18 cellular contexts compared by ENCODE assay signal in the genomic region with DNA sequence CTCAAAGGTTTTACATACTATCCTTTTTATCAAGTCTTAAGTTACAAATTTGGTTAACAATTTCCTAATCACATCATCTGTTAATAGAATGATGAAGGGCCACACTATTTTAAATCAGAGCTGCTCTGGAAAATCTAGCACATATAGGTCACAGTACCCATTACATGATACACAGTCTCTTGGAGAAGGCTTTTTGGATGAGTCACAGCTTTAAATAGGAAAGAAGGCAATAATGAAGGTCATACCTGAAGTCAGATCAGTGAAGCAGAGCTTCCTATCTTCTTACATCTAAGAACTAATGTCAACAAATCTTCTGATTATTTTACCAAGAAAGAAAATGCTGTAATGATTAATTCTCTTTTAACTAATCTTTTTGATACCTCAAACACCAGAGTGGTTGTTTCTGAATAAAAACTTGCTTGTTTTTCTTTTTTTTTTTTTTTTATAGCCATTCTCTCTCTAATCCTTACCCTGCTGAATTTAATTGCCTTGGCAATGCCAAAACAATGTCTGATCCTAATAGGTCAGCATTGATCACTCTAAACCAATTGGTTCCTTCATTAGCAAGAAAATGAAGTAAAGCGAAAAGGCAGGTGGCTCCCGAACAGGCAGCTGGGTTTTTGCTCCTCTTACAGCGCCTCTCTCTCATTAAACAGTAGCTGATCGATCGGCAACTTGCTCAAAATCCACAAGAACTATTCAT.
DNase-seq lines count a peak whose midpoint lies in the region; ATAC-seq, FAIRE-seq and TF ChIP-seq lines count a peak whose summit lies in the region.
"Had no signal": no experiment of that assay in that cellular context is flagged by ENCODE, and none has a peak within 500 bp of the region (broad histone marks: within the 10 kb centered on the region; RNA-seq: fewer than 3 reads in every experiment).

No MANE protein-coding gene starts in this region.

- peaks cover 8% of the 10 kb centered on the region for H3K4me1 Mint-ChIP-seq in activated T-cell treated with anti-CD3 and anti-CD28 coated beads, Interleukin-2, amount 50 U/mL, for 72 hours (ENCODE audit: low read depth)

- H3K4me3 ChIP-seq in Panc1 (ENCODE audit: low read depth in 2 of 2, low read length in 2 of 2) (no peak overlapping the region), endothelial cell of umbilical vein (replicated peaks in 1 of 3; ENCODE audit: insufficient read depth in 1 of 3, low read depth in 1 of 3, low read length in 3 of 3) (no peak overlapping the region)
- H3K4me3 ChIP-seq: right lobe of liver, upper lobe of right lung had no signal

- CTCF ChIA-PET in Panc1 (lab: Charles Lee), result interaction anchor here (0.7 kb wide), 1 partner anchor 135 kb away, joined by 4 read pairs; no protein-coding TSS in a partner anchor
- CTCF ChIA-PET in endothelial cell of umbilical vein (lab: Charles Lee), result interaction anchor here (0.7 to 1.6 kb wide), 4 partner anchors 13 to 103 kb away, joined by 3 to 5 read pairs (median 4); no protein-coding TSS in a partner anchor

- POLR2A ChIA-PET in Panc1 (lab: Charles Lee) (no interaction called here), endothelial cell of umbilical vein (lab: Charles Lee) (no interaction called here)

- TF ChIP-seq CTCF in Panc1 (IDR thresholded peaks at IDR 0.05), result no peak
- no peak for TF ChIP-seq CTCF in endothelial cell of umbilical vein (IDR thresholded peaks at IDR 0.05; ENCODE audit: extremely low read depth in 1 of 2, insufficient read depth in 1 of 2, low read depth in 1 of 2, low read length in 2 of 2)

- no peak overlapping the region for H3K4me3 Mint-ChIP-seq in activated T-cell treated with anti-CD3 and anti-CD28 coated beads, Interleukin-2, amount 50 U/mL, for 72 hours
- H3K4me3 Mint-ChIP-seq: T-helper 1 cell treated with Interleukin-12 subunit alpha and Interleukin-12 subunit beta and Interleukin-4 antibody, amounts not matched to agents 30 μg/mL and 1 μg/mL, for 36 hours had no signal

- no peak for ATAC-seq in Panc1
- ATAC-seq in HG02973 (IDR thresholded peaks at IDR 0.05; ENCODE audit: unreplicated experiment), result no peak
- ATAC-seq in activated T-cell treated with anti-CD3 and anti-CD28 coated beads, Interleukin-2, amount 50 U/mL, for 72 hours (replicated peaks in 1 of 2), result no peak
- no peak for ATAC-seq in GM19467 (IDR thresholded peaks at IDR 0.05; ENCODE audit: unreplicated experiment)
- ATAC-seq: upper lobe of right lung had no signal

- in situ Hi-C loops in Panc1 (cut with HindIII; ENCODE audit: low pct_unique_long_range_greater_than_20kb, low sequenced_read_pairs), result no loop called here

- no peak overlapping the region for H2AFZ ChIP-seq in endothelial cell of umbilical vein (ENCODE audit: low read depth, low read length)

- BruUV-seq in Panc1 (replicated peaks; lab: Mats Ljungman, UMichigan), result no TSS peak
- no TSS peak for BruUV-seq in endothelial cell of umbilical vein (replicated peaks; lab: Mats Ljungman, UMichigan)

- dilution Hi-C loops in endothelial cell of umbilical vein (cut with MboI; ENCODE audit: extremely low pct_ligation_motif_present, low sequenced_read_pairs), result no loop called here

- H3K36me3 Mint-ChIP-seq in activated T-cell treated with anti-CD3 and anti-CD28 coated beads, Interleukin-2, amount 50 U/mL, for 72 hours (ENCODE audit: insufficient read depth in 2 of 2), result no peaks in the 10 kb centered on the region

- no peak for TF ChIP-seq POLR2A in endothelial cell of umbilical vein (IDR thresholded peaks at IDR 0.05; ENCODE audit: low read depth, low read length)

- H3K27ac Mint-ChIP-seq in activated T-cell treated with anti-CD3 and anti-CD28 coated beads, Interleukin-2, amount 50 U/mL, for 72 hours, result no peak overlapping the region
- H3K27ac Mint-ChIP-seq: T-helper 1 cell treated with Interleukin-12 subunit alpha and Interleukin-12 subunit beta and Interleukin-4 antibody, amounts not matched to agents 30 μg/mL and 1 μg/mL, for 36 hours had no signal

- peak; percentile 73 for DNase-seq in HCEC 1CT
- peak; percentile 4 for DNase-seq in Panc1 (ENCODE audit: low read depth, low spot score)
- DNase-seq in endothelial cell of umbilical vein (ENCODE audit: low read depth, low spot score), result peak; percentile 58
- peak; percentile 78 for DNase-seq in renal cortical epithelial cell (ENCODE audit: low read depth)
- DNase-seq in Ammon's horn (ENCODE audit: low spot score), result no peak
- no peak for DNase-seq in activated T-cell treated with anti-CD3 and anti-CD28 coated beads, Interleukin-2, amount 50 U/mL, for 72 hours
- DNase-seq: activated CD4-positive, alpha-beta T cell treated with anti-CD3 and anti-CD28 coated beads for 1 hour; amygdala; KBM-7; NCI-H1694; NCI-H526 treated with DMSO at 0.1 percent for 48 hours; right lobe of liver; stimulated activated CD4-positive, alpha-beta T cell treated with anti-CD3 and anti-CD28 coated beads, Interleukin-4, amount 100 ng/mL, for 4 hours; upper lobe of right lung had no signal

- no peaks in the 10 kb centered on the region for H4K20me1 ChIP-seq in endothelial cell of umbilical vein (replicated peaks; ENCODE audit: control insufficient read depth, extremely low read depth, insufficient read depth, low read length)

- no peak overlapping the region for H3K9ac ChIP-seq in endothelial cell of umbilical vein (replicated peaks; ENCODE audit: extremely low read depth, insufficient read depth, low read length)

- H3K27me3 ChIP-seq in Panc1 (ENCODE audit: control insufficient read depth, insufficient read depth, low read length) (no peaks in the 10 kb centered on the region), endothelial cell of umbilical vein (ENCODE audit: control insufficient read depth in 2 of 2, insufficient read depth in 2 of 2, low read length in 2 of 2) (no peaks in the 10 kb centered on the region)
- H3K27me3 ChIP-seq: right lobe of liver, upper lobe of right lung had no signal

- H3K4me2 ChIP-seq in endothelial cell of umbilical vein (ENCODE audit: insufficient read depth, low read length), result peak overlapping the region; percentile 2

- H3K27ac ChIP-seq in Panc1 (ENCODE audit: low read length), result no peak overlapping the region
- no peak overlapping the region for H3K27ac ChIP-seq in endothelial cell of umbilical vein (ENCODE audit: insufficient read depth, low read depth, low read length)
- H3K27ac ChIP-seq: right lobe of liver, upper lobe of right lung had no signal

- no peaks in the 10 kb centered on the region for H3K9me1 ChIP-seq in endothelial cell of umbilical vein (replicated peaks; ENCODE audit: control insufficient read depth, extremely low read depth, insufficient read depth, low read length)

- H3K4me1 ChIP-seq in Panc1 (ENCODE audit: control insufficient read depth, insufficient read depth, low read length), result no peaks in the 10 kb centered on the region
- peaks cover 29% of the 10 kb centered on the region for H3K4me1 ChIP-seq in endothelial cell of umbilical vein (ENCODE audit: control insufficient read depth, extremely low read depth, insufficient read depth, low read length)
- H3K4me1 ChIP-seq: right lobe of liver, upper lobe of right lung had no signal

- H3K36me3 ChIP-seq in Panc1 (ENCODE audit: control insufficient read depth, insufficient read depth, low read length), result no peaks in the 10 kb centered on the region
- no peaks in the 10 kb centered on the region for H3K36me3 ChIP-seq in endothelial cell of umbilical vein (ENCODE audit: control insufficient read depth in 2 of 2, extremely low read depth in 1 of 2, insufficient read depth in 2 of 2, low read length in 2 of 2)
- H3K36me3 ChIP-seq: right lobe of liver, upper lobe of right lung had no signal

- H3K79me2 ChIP-seq in endothelial cell of umbilical vein (ENCODE audit: control insufficient read depth, insufficient read depth, low read length), result no peaks in the 10 kb centered on the region

- no peaks in the 10 kb centered on the region for H3K9me3 Mint-ChIP-seq in activated T-cell treated with anti-CD3 and anti-CD28 coated beads, Interleukin-2, amount 50 U/mL, for 72 hours
- H3K9me3 Mint-ChIP-seq: T-helper 1 cell treated with Interleukin-12 subunit alpha and Interleukin-12 subunit beta and Interleukin-4 antibody, amounts not matched to agents 30 μg/mL and 1 μg/mL, for 36 hours had no signal

- no peaks in the 10 kb centered on the region for H3K27me3 Mint-ChIP-seq in activated T-cell treated with anti-CD3 and anti-CD28 coated beads, Interleukin-2, amount 50 U/mL, for 72 hours (ENCODE audit: low read depth)

- H3K9me3 ChIP-seq in Panc1 (ENCODE audit: control insufficient read depth, insufficient read depth, low read depth, low read length) (no peaks in the 10 kb centered on the region), endothelial cell of umbilical vein (replicated peaks; ENCODE audit: control insufficient read depth, insufficient read depth, low read length) (no peaks in the 10 kb centered on the region)
- H3K9me3 ChIP-seq: right lobe of liver, upper lobe of right lung had no signal

- no peak for FAIRE-seq in endothelial cell of umbilical vein (lab: Jason Lieb, UNC)
- FAIRE-seq: G401.6 had no signal

- intact Hi-C loops in Panc1 (cut with micrococcal nuclease; ENCODE audit: unreplicated experiment), result no loop called here
- intact Hi-C loops in endothelial cell of umbilical vein (cut with micrococcal nuclease), result no loop called here

TF ChIP-seq in endothelial cell of umbilical vein, 7 proteins besides CTCF, POLR2A, EP300 and RAD21:
- TF ChIP-seq JUN (IDR thresholded peaks at IDR 0.05; ENCODE audit: borderline replicate concordance, insufficient read depth, insufficient read length, low read depth), result peak; percentile 43
- TF ChIP-seq FOS (IDR thresholded peaks at IDR 0.05; ENCODE audit: borderline replicate concordance, insufficient read depth, low read length), result peak; percentile 43
- no peak for TF ChIP-seq EZH2 (IDR thresholded peaks at IDR 0.05; ENCODE audit: borderline replicate concordance, low read depth, low read length, severe bottlenecking)
- TF ChIP-seq, protein P1, sequence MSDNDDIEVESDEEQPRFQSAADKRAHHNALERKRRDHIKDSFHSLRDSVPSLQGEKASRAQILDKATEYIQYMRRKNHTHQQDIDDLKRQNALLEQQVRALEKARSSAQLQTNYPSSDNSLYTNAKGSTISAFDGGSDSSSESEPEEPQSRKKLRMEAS (IDR thresholded peaks at IDR 0.05; ENCODE audit: insufficient read depth, insufficient read length), result no peak

Comparison
In these comparisons a context has a peak if more than half of its experiments do, and no peak if none do; other contexts are left out.
1. DNase-seq: peak in HCEC 1CT (single experiment), Panc1 (single experiment), endothelial cell of umbilical vein (single experiment) and renal cortical epithelial cell (single experiment); none in Ammon's horn (single experiment) and activated T-cell treated with anti-CD3 and anti-CD28 coated beads, Interleukin-2, amount 50 U/mL, for 72 hours (0 of 2).